12 cellular contexts compared by ENCODE assay signal in genomic region chr7:26196305-26196704, GRCh38. TPM values are rescaled to one million over a fixed set of nuclear protein-coding genes. Genes with fewer than 3 reads are reported as not detected.
A peak's percentile ranks its signal among the peaks of the same experiment; 100 is the strongest.
DNase-seq lines count a peak whose midpoint lies in the region; ATAC-seq, FAIRE-seq and TF ChIP-seq lines count a peak whose summit lies in the region.
"Had no signal": no experiment of that assay in that cellular context is flagged by ENCODE, and none has a peak within 500 bp of the region (broad histone marks: within the 10 kb centered on the region; RNA-seq: fewer than 3 reads in every experiment).

No MANE protein-coding gene starts in this region.

- H3K9me3 ChIP-seq in BE2C, result no peaks in the 10 kb centered on the region
- no peaks in the 10 kb centered on the region for H3K9me3 ChIP-seq in HUES48 (ENCODE audit: control insufficient read depth, insufficient read depth, low read length)
- no peaks in the 10 kb centered on the region for H3K9me3 ChIP-seq in ascending aorta
- no peaks in the 10 kb centered on the region for H3K9me3 ChIP-seq in mesodermal cell (ENCODE audit: control insufficient read depth, low read length)
- H3K9me3 ChIP-seq in small intestine (ENCODE audit: control insufficient read depth, low read depth), result no peaks in the 10 kb centered on the region
- H3K9me3 ChIP-seq: sigmoid colon, tibial nerve had no signal

- H3K36me3 ChIP-seq in BE2C (peaks cover 86% of the 10 kb centered on the region), HUES48 (ENCODE audit: control insufficient read depth, insufficient read depth, low read length) (peaks cover 86% of the 10 kb centered on the region), ascending aorta (peaks cover 57 to 73% of the 10 kb centered on the region in 2 donors), mesodermal cell (ENCODE audit: control insufficient read depth, insufficient read depth, low read length) (peaks cover 79% of the 10 kb centered on the region), small intestine (ENCODE audit: control insufficient read depth in 2 of 2, insufficient read depth in 2 of 2, low read length in 2 of 2) (peaks cover 15 to 24% of the 10 kb centered on the region in 2 donors)

- H3K4me1 ChIP-seq in BE2C (peaks cover 21% of the 10 kb centered on the region), HUES48 (ENCODE audit: control insufficient read depth, insufficient read depth, low read length) (peaks cover 21% of the 10 kb centered on the region; the same call in 1 of the 2 replicates), ascending aorta (peaks cover 3 to 53% of the 10 kb centered on the region in 2 donors), mesodermal cell (ENCODE audit: control insufficient read depth, insufficient read depth, low read length, poor library complexity, severe bottlenecking) (peaks cover 10% of the 10 kb centered on the region), small intestine (ENCODE audit: control insufficient read depth in 2 of 2, insufficient read depth in 1 of 2, low read depth in 1 of 2, low read length in 1 of 2) (peaks cover 2 to 6% of the 10 kb centered on the region in 2 donors)

- ATAC-seq in left lobe of liver, result no peak
- no peak for ATAC-seq in HG02852 (IDR thresholded peaks at IDR 0.05; ENCODE audit: unreplicated experiment)
- ATAC-seq in HG03025 (IDR thresholded peaks at IDR 0.05; ENCODE audit: low FRiP score, unreplicated experiment), result no peak

- intact Hi-C loops in ascending aorta (cut with DNase I), result no loop called here

- WGBS in mesodermal cell (ENCODE audit: insufficient coverage in 2 of 2), 2 experiments, result 69% methylated on average over 4 of the region's 4 CpGs; no CpG with 5 or more reads in 1 of the 2 experiments
- WGBS in small intestine, 3 donors, result 6 to 18% (median 8%) methylated on average over 4 of the region's 4 CpGs

- H3K4me3 ChIP-seq in BE2C (ENCODE audit: low read depth, low read length) (peak overlapping the region; percentile 85), HUES48 (ENCODE audit: low read depth, low read length) (peak overlapping the region; percentile 82), ascending aorta (peak overlapping the region; percentile 84 to 95), mesodermal cell (ENCODE audit: extremely low read depth, insufficient read depth, low read length, poor library complexity, severe bottlenecking) (peak overlapping the region; percentile 93), small intestine (ENCODE audit: low read depth in 1 of 2, low read length in 2 of 2) (peak overlapping the region in 1 of 2 donors; percentile 14)

- DNase-seq in BE2C (no peak), ascending aorta (ENCODE audit: low spot score in 2 of 2) (no peak), small intestine (no peak), left lobe of liver (ENCODE audit: low spot score) (no peak)
- DNase-seq: DMS79, NCI-H82, sigmoid colon had no signal

- H3K27me3 ChIP-seq in BE2C (no peaks in the 10 kb centered on the region), HUES48 (ENCODE audit: control insufficient read depth, insufficient read depth, low read length) (no peaks in the 10 kb centered on the region), ascending aorta (no peaks in the 10 kb centered on the region), small intestine (ENCODE audit: control insufficient read depth in 2 of 2, insufficient read depth in 2 of 2, low read length in 2 of 2) (no peaks in the 10 kb centered on the region)
- H3K27me3 ChIP-seq: sigmoid colon, tibial nerve had no signal

- TF ChIP-seq CTCF in BE2C (IDR thresholded peaks at IDR 0.05; ENCODE audit: low read depth, low read length) (no peak), ascending aorta (IDR thresholded peaks at IDR 0.05) (no peak)

- FAIRE-seq in small intestine (lab: Jason Lieb, UNC), result no peak

- H3K9ac ChIP-seq in HUES48 (ENCODE audit: low read depth, low read length), result no peak overlapping the region

- H3K27ac ChIP-seq in HUES48 (ENCODE audit: low read depth, low read length) (no peak overlapping the region), ascending aorta (no peak overlapping the region), mesodermal cell (ENCODE audit: low read depth, low read length, severe bottlenecking) (no peak overlapping the region), small intestine (ENCODE audit: low read depth in 1 of 2, low read length in 1 of 2) (no peak overlapping the region)

RNA-seq across cellular contexts. Expression of gene HNRNPA2B1, which starts 4.2 kb away (rescaled TPM):
- 559 TPM for polyA plus RNA-seq in BE2C (2012; ENCODE audit: insufficient read depth, insufficient read length, low read depth)
- total RNA-seq in ascending aorta (57.0 TPM), left lobe of liver (161 TPM)
- polyA plus RNA-seq in mesodermal cell (2013, experiment 1 of 2), result 704 TPM
- polyA plus RNA-seq in mesodermal cell (2013, experiment 2 of 2), result 808 TPM
- 1,000 to 10,000 TPM in 1 of 3 donors, 100 to 1,000 TPM in 2; 495 to 1,007 (median 600) TPM for polyA plus RNA-seq in small intestine

RNA-seq across cellular contexts. Expression of gene CBX3, which starts 5.2 kb away (rescaled TPM):
- 138 TPM for polyA plus RNA-seq in BE2C (2012; ENCODE audit: insufficient read depth, insufficient read length, low read depth)
- total RNA-seq in ascending aorta, result 32.1 TPM
- polyA plus RNA-seq in mesodermal cell (2013, experiment 1 of 2), result 210 TPM
- 263 TPM for polyA plus RNA-seq in mesodermal cell (2013, experiment 2 of 2)
- polyA plus RNA-seq in small intestine, result 100 to 1,000 TPM; 145 to 181 (median 177) TPM
- 24.7 TPM for total RNA-seq in left lobe of liver

RNA-seq across cellular contexts. Expression of gene NFE2L3, which starts 44.3 kb away (rescaled TPM):
- 4.2 TPM for polyA plus RNA-seq in BE2C (2012; ENCODE audit: insufficient read depth, insufficient read length, low read depth)
- 10.0 TPM for total RNA-seq in ascending aorta
- polyA plus RNA-seq in mesodermal cell (2013, experiment 1 of 2), result 19.0 TPM
- 18.1 TPM for polyA plus RNA-seq in mesodermal cell (2013, experiment 2 of 2)
- polyA plus RNA-seq in small intestine, result 10 to 100 TPM in 1 of 3 donors, 1 to 10 TPM in 2; 1.8 to 12.5 (median 2.7) TPM
- total RNA-seq in left lobe of liver, result 0.45 TPM
